ENCODE assay signal across 12 cellular contexts in genomic region chr6:28282923-28283322, GRCh38. TPM values are rescaled to one million over a fixed set of nuclear protein-coding genes. Genes with fewer than 3 reads are reported as not detected.
DNase-seq lines count a peak whose midpoint lies in the region; ATAC-seq, FAIRE-seq and TF ChIP-seq lines count a peak whose summit lies in the region.
"Had no signal": no experiment of that assay in that cellular context is flagged by ENCODE, and none has a peak within 500 bp of the region (broad histone marks: within the 10 kb centered on the region; RNA-seq: fewer than 3 reads in every experiment).

No MANE protein-coding gene starts in this region.

- H2BK15ac ChIP-seq in IMR-90 (ENCODE audit: low read depth, low read length), result no peak overlapping the region
- H2BK15ac ChIP-seq in H1 (ENCODE audit: low read length), result no peak overlapping the region

- H3K36me3 ChIP-seq in ACC112 (ENCODE audit: insufficient read depth, low read length) (peaks cover 40% of the 10 kb centered on the region), IMR-90 (ENCODE audit: control insufficient read depth, insufficient read depth, low read length) (peaks cover 15% of the 10 kb centered on the region), H1 (ENCODE audit: control insufficient read depth in 2 of 4, insufficient read depth in 4 of 4, low read length in 3 of 4) (peaks cover 2 to 29% (median 12%) of the 10 kb centered on the region in 4 experiments; a peak in 6 of 8 replicates)

- no peak overlapping the region for H2BK20ac ChIP-seq in IMR-90 (ENCODE audit: low read depth, low read length)
- H2BK20ac ChIP-seq in H1 (ENCODE audit: low read length), result no peak overlapping the region

- H3K4me2 ChIP-seq in IMR-90 (ENCODE audit: low read depth, low read length), result no peak overlapping the region; the same call in 1 of the 2 replicates
- H3K4me2 ChIP-seq in H1 (ENCODE audit: insufficient read depth in 1 of 2, low read depth in 2 of 2, low read length in 2 of 2), result peak overlapping the region; percentile 72 to 79; a peak in 3 of 4 replicates

- H3K56ac ChIP-seq in IMR-90 (ENCODE audit: extremely low read depth, insufficient read depth, low read length), result no peak overlapping the region
- no peak overlapping the region for H3K56ac ChIP-seq in H1 (replicated peaks; ENCODE audit: insufficient read length, low read depth, low read length)

- no peak overlapping the region for H2AK5ac ChIP-seq in IMR-90 (ENCODE audit: low read depth, low read length)
- H2AK5ac ChIP-seq in H1 (ENCODE audit: low read depth, low read length), result no peak overlapping the region

- intact Hi-C loops in IMR-90 (cut with micrococcal nuclease), result no loop called here

- H2BK5ac ChIP-seq in IMR-90 (ENCODE audit: low read depth, low read length, poor library complexity, severe bottlenecking), result no peak overlapping the region
- H2BK5ac ChIP-seq in H1 (ENCODE audit: low read depth, low read length), result no peak overlapping the region

- H3K9me1 ChIP-seq in IMR-90 (ENCODE audit: insufficient read depth, low read length), result no peaks in the 10 kb centered on the region; the same call in 1 of the 2 replicates

- H3K9ac ChIP-seq in IMR-90 (ENCODE audit: low read depth, low read length) (no peak overlapping the region), H1 (replicated peaks in 1 of 4; ENCODE audit: extremely low read depth in 1 of 4, low read depth in 3 of 4, low read length in 3 of 4) (no peak overlapping the region)

- no peak for TF ChIP-seq CTCF in IMR-90 (conservative IDR thresholded peaks at IDR 0.05; ENCODE audit: low read depth, low read length)
- TF ChIP-seq CTCF in H1 (IDR thresholded peaks at IDR 0.05; ENCODE audit: control extremely low read depth in 1 of 3, insufficient read depth in 1 of 3, low read depth in 1 of 3, low read length in 3 of 3), result no peak

- no peak overlapping the region for H4K8ac ChIP-seq in IMR-90 (ENCODE audit: low read depth in 2 of 2, low read length in 2 of 2)
- no peak overlapping the region for H4K8ac ChIP-seq in H1 (ENCODE audit: extremely low read depth, insufficient read depth, low read length)

- H2BK12ac ChIP-seq in H1 (ENCODE audit: low read depth, low read length), result no peak overlapping the region

- FAIRE-seq in H1 (lab: Jason Lieb, UNC), result no peak

- no peak for TF ChIP-seq POLR2A in IMR-90 (IDR thresholded peaks at IDR 0.05; ENCODE audit: low read depth, low read length)
- TF ChIP-seq POLR2A in H1 (IDR thresholded peaks at IDR 0.05; ENCODE audit: control extremely low read depth in 1 of 2, low read depth in 2 of 2, low read length in 2 of 2), result no peak

- H3K4me1 ChIP-seq in ACC112 (ENCODE audit: control insufficient read depth, insufficient read depth, low read length, unreplicated experiment) (peaks cover 6% of the 10 kb centered on the region), IMR-90 (ENCODE audit: control insufficient read depth, insufficient read depth, low read length) (peaks cover 3% of the 10 kb centered on the region; the same call in 1 of the 2 replicates), H1 (replicated peaks in 1 of 4; ENCODE audit: control insufficient read depth in 3 of 4, insufficient read depth in 4 of 4, low read length in 3 of 4) (peaks cover 0 to 2% (median 0%) of the 10 kb centered on the region in 4 experiments; a peak in 2 of 7 replicates)

- H4K20me1 ChIP-seq in IMR-90 (ENCODE audit: insufficient read depth, low read length), result no peaks in the 10 kb centered on the region
- no peaks in the 10 kb centered on the region for H4K20me1 ChIP-seq in H1 (replicated peaks in 1 of 2; ENCODE audit: control insufficient read depth in 1 of 2, insufficient read depth in 2 of 2, low read length in 2 of 2)

- H2AFZ ChIP-seq in ACC112 (ENCODE audit: low read length, unreplicated experiment), result no peak overlapping the region
- H2AFZ ChIP-seq in IMR-90 (replicated peaks; ENCODE audit: low read length, poor library complexity), result no peak overlapping the region
- H2AFZ ChIP-seq in H1 (ENCODE audit: low read length), result no peak overlapping the region

- no peak overlapping the region for H4K5ac ChIP-seq in IMR-90 (ENCODE audit: low read depth, low read length)
- no peak overlapping the region for H4K5ac ChIP-seq in H1 (ENCODE audit: insufficient read length, low read depth, low read length)

- H3K27ac ChIP-seq in ACC112 (ENCODE audit: low read depth, low read length) (no peak overlapping the region), IMR-90 (ENCODE audit: insufficient read depth, low read length) (no peak overlapping the region), H1 (ENCODE audit: low read depth, low read length) (no peak overlapping the region)
- H3K27ac ChIP-seq: thyroid gland had no signal

- peak overlapping the region; percentile 33 for H2AK9ac ChIP-seq in IMR-90 (replicated peaks; ENCODE audit: low read depth, low read length, poor library complexity)

- no peak for TF ChIP-seq EP300 in H1 (IDR thresholded peaks at IDR 0.05; ENCODE audit: borderline replicate concordance in 1 of 2, low read depth in 2 of 2, low read length in 2 of 2)

- no peaks in the 10 kb centered on the region for H3K23me2 ChIP-seq in H1 (ENCODE audit: low read depth, low read length)

- BruUV-seq in IMR-90 (replicated peaks; lab: Mats Ljungman, UMichigan), result no TSS peak

- CTCF ChIA-PET in IMR-90 (lab: Yijun Ruan, JAX), result interaction anchor here (0.9 kb wide), 1 partner anchor 73 kb away, joined by 4 read pairs; no protein-coding TSS in a partner anchor
- CTCF ChIA-PET in H1 (lab: Charles Lee; ENCODE audit: partially characterized antibody), result interaction anchor here (0.6 to 2.0 kb wide), 4 partner anchors 30 to 74 kb away, joined by 3 to 6 read pairs (median 4); partner anchors contain the start of gene ZSCAN31

- H3K79me1 ChIP-seq in IMR-90 (ENCODE audit: low read depth in 1 of 2, low read length in 2 of 2), result peaks cover 15 to 25% of the 10 kb centered on the region in 2 experiments
- H3K79me1 ChIP-seq in H1 (ENCODE audit: low read depth, low read length), result 0 out of 2 replicates have a peak, but pooled peaks cover 3% of the 10 kb centered on the region

- dilution Hi-C loops in IMR-90 (cut with HindIII; ENCODE audit: low sequenced_read_pairs, unreplicated experiment), result no loop called here

- 0 out of 2 replicates have a peak overlapping the region, but pooled peaks have one; percentile 3 for H3K23ac ChIP-seq in IMR-90 (ENCODE audit: low read depth, low read length)
- H3K23ac ChIP-seq in H1 (ENCODE audit: insufficient read length), result no peak overlapping the region

- H3K9me3 ChIP-seq in IMR-90 (ENCODE audit: control insufficient read depth, insufficient read depth, low read length), result peaks cover 3% of the 10 kb centered on the region
- no peaks in the 10 kb centered on the region for H3K9me3 ChIP-seq in H1 (ENCODE audit: insufficient read depth in 2 of 2, low read depth in 1 of 2, low read length in 1 of 2)
- H3K9me3 ChIP-seq: sigmoid colon, thyroid gland had no signal

- H3K27me3 ChIP-seq in ACC112 (ENCODE audit: insufficient read depth, low read length), result no peaks in the 10 kb centered on the region
- H3K27me3 ChIP-seq in IMR-90 (ENCODE audit: control insufficient read depth, insufficient read depth, low read length), result no peaks in the 10 kb centered on the region
- H3K27me3 ChIP-seq in H1 (replicated peaks in 1 of 4; ENCODE audit: control insufficient read depth in 3 of 4, extremely low read depth in 1 of 4, insufficient read depth in 3 of 4, low read length in 3 of 4), result no peaks in the 10 kb centered on the region
- H3K27me3 ChIP-seq: sigmoid colon, thyroid gland had no signal

- no peak for ATAC-seq in IMR-90 (ENCODE audit: low read depth)
- no peak for ATAC-seq in HG03469 (IDR thresholded peaks at IDR 0.05; ENCODE audit: unreplicated experiment)
- ATAC-seq in GM19023 (IDR thresholded peaks at IDR 0.05; ENCODE audit: unreplicated experiment), result no peak
- ATAC-seq: activated CD8-positive, alpha-beta memory T cell treated with anti-CD3 and anti-CD28 coated beads, Interleukin-2, amount 10 ng/mL, durations not matched to agents 7 days and 5 days had no signal

- no peak overlapping the region for H3K4ac ChIP-seq in IMR-90 (ENCODE audit: low read depth, low read length)
- H3K4ac ChIP-seq in H1 (replicated peaks; ENCODE audit: insufficient read length, low read depth, low read length), result no peak overlapping the region

- H4K91ac ChIP-seq in IMR-90 (ENCODE audit: insufficient read depth, low read depth, low read length) (no peak overlapping the region), H1 (replicated peaks; ENCODE audit: insufficient read length, low read length) (no peak overlapping the region)

- POLR2A ChIA-PET in IMR-90 (lab: Charles Lee; ENCODE audit: unreplicated experiment) (no interaction called here), H1 (lab: Charles Lee; ENCODE audit: partially characterized antibody) (interaction anchor here (0.7 to 2.1 kb wide), 6 partner anchors 16 to 73 kb away, joined by 3 to 13 read pairs (median 5); partner anchors contain the start of genes ZSCAN26 and ZSCAN31)

- no peak for TF ChIP-seq RAD21 in IMR-90 (IDR thresholded peaks at IDR 0.05; ENCODE audit: low read length)
- TF ChIP-seq RAD21 in H1 (IDR thresholded peaks at IDR 0.05 in 1 of 2, conservative IDR thresholded peaks at IDR 0.05 in 1 of 2; ENCODE audit: low read depth in 2 of 2, low read length in 2 of 2), result no peak

- WGBS in IMR-90 (ENCODE audit: extremely low coverage in 2 of 2, insufficient read length in 1 of 2), 2 experiments, result no CpG with 5 or more reads among the region's 2 CpGs
- 91% methylated on average over 2 of the region's 2 CpGs; no CpG with 5 or more reads in 1 of the 2 experiments for whole genome bisulfite sequencing in H1 (ENCODE audit: extremely low coverage in 1 of 2, insufficient coverage in 1 of 2, insufficient read length in 1 of 2, insufficient replicate concordance in 2 of 2, low coverage in 1 of 2, low lambda C conversion rate in 2 of 2, missing lambda C conversion rate in 1 of 2), 2 experiments

- in situ Hi-C loops in IMR-90 (cut with MboI; ENCODE audit: low sequenced_read_pairs), result no loop called here

- H2BK120ac ChIP-seq in IMR-90 (ENCODE audit: low read depth, low read length) (no peak overlapping the region), H1 (replicated peaks; ENCODE audit: low read depth, low read length) (no peak overlapping the region)

- H3K79me2 ChIP-seq in ACC112 (ENCODE audit: control insufficient read depth, insufficient read depth, low read length, unreplicated experiment) (peaks cover 14% of the 10 kb centered on the region), H1 (ENCODE audit: control insufficient read depth in 1 of 2, insufficient read depth in 2 of 2, low read length in 2 of 2) (peaks cover 0 to 19% of the 10 kb centered on the region in 2 experiments; a peak in 2 of 4 replicates)

- H3K14ac ChIP-seq in IMR-90 (replicated peaks; ENCODE audit: low read depth, low read length) (no peak overlapping the region), H1 (ENCODE audit: insufficient read length) (no peak overlapping the region)

- H3K4me3 ChIP-seq in ACC112 (ENCODE audit: low read depth, low read length) (peak overlapping the region; percentile 89), IMR-90 (ENCODE audit: insufficient read depth, low read depth, low read length) (no peak overlapping the region), H1 (ENCODE audit: extremely low read depth in 1 of 4, insufficient read depth in 2 of 4, low read depth in 3 of 4, low read length in 4 of 4) (peak overlapping the region in 2 of 4 experiments; percentile 61 to 81; a peak in 3 of 8 replicates)
- H3K4me3 ChIP-seq: thyroid gland had no signal

- H3K18ac ChIP-seq in IMR-90 (ENCODE audit: low read depth, low read length) (no peak overlapping the region), H1 (ENCODE audit: extremely low read depth, low read length) (no peak overlapping the region)

- DNase-seq in IMR-90 (no peak), H1 (ENCODE audit: low read depth in 1 of 2, low spot score in 2 of 2) (no peak), activated T-cell treated with anti-CD3 and anti-CD28 coated beads for 4 hours (no peak)
- DNase-seq: activated CD8-positive, alpha-beta memory T cell treated with anti-CD3 and anti-CD28 coated beads, Interleukin-2, amount 10 ng/mL, durations not matched to agents 7 days and 5 days; NCI-H187 treated with DMSO at 0.1 percent for 48 hours; sigmoid colon; T1000; thyroid gland had no signal

RNA-seq across cellular contexts. Expression of gene PGBD1, which starts 1.6 kb away (rescaled TPM):
- total RNA-seq in IMR-90 (2012; rRNA removed), result 6.3 and 6.9 TPM in 2 replicates
- polyA plus RNA-seq in IMR-90 (2012; rRNA removed), result 3.3 and 3.9 TPM in 2 replicates
- polyA plus RNA-seq in IMR-90 (2012; cell fraction: cytosol; rRNA removed), result 1.1 and 1.5 TPM in 2 replicates
- polyA plus RNA-seq in IMR-90 (2012; cell fraction: nucleus; rRNA removed; ENCODE audit: low replicate concordance), result 2.2 and 4.3 TPM in 2 replicates
- total RNA-seq in H1 (2021; fragmentation: NEBNext Ultra II Directional; extraction: Animal tissue kit (Norgen Biotek cat#: 25700)), result 7.6 and 9.2 TPM in 2 replicates
- 2.3 and 2.5 TPM in 2 replicates for polyA plus RNA-seq in H1 (2011; rRNA removed)
- 4.5 TPM for polyA plus RNA-seq in H1 (2011; cell fraction: cytosol; rRNA removed)
- 3.4 TPM for polyA plus RNA-seq in H1 (2011; cell fraction: nucleus; rRNA removed)
- polyA plus RNA-seq in H1 (2012, experiment 1 of 2), result 5.3 to 6.9 TPM (median 5.6 TPM) in 4 replicates
- polyA plus RNA-seq in H1 (2012, experiment 2 of 2), result 0.71 TPM
- polyA plus RNA-seq in H1 (2013, experiment 1 of 2), result 4.5 TPM
- polyA plus RNA-seq in H1 (2013, experiment 2 of 2), result 4.8 TPM
- 6.1 and 6.7 TPM in 2 replicates for polyA minus RNA-seq in H1 (2011; rRNA and poly(A)+ RNA removed)
- 3.2 TPM for polyA minus RNA-seq in H1 (2011; cell fraction: cytosol; rRNA and poly(A)+ RNA removed)
- 5.4 TPM for polyA minus RNA-seq in H1 (2011; cell fraction: nucleus; rRNA and poly(A)+ RNA removed)

RNA-seq across cellular contexts. Expression of gene ZSCAN26, which starts 16.0 kb away (rescaled TPM):
- total RNA-seq in IMR-90 (2012; rRNA removed), result 22.8 and 42.1 TPM in 2 replicates
- polyA plus RNA-seq in IMR-90 (2012; rRNA removed) (12.8 and 13.1 TPM in 2 replicates), H1 (2011; rRNA removed) (3.8 and 7.0 TPM in 2 replicates)
- 2.2 and 4.8 TPM in 2 replicates for polyA plus RNA-seq in IMR-90 (2012; cell fraction: cytosol; rRNA removed)
- polyA plus RNA-seq in IMR-90 (2012; cell fraction: nucleus; rRNA removed; ENCODE audit: low replicate concordance), result 11.2 and 46.2 TPM in 2 replicates
- 8.2 and 8.5 TPM in 2 replicates for total RNA-seq in H1 (2021; fragmentation: NEBNext Ultra II Directional; extraction: Animal tissue kit (Norgen Biotek cat#: 25700))
- 8.2 TPM for polyA plus RNA-seq in H1 (2011; cell fraction: cytosol; rRNA removed)
- 8.1 TPM for polyA plus RNA-seq in H1 (2011; cell fraction: nucleus; rRNA removed)
- polyA plus RNA-seq in H1 (2012, experiment 1 of 2), result 7.1 to 10.1 TPM (median 7.8 TPM) in 4 replicates
- polyA plus RNA-seq in H1 (2012, experiment 2 of 2), result 0.35 TPM
- polyA plus RNA-seq in H1 (2013, experiment 1 of 2), result 7.5 TPM
- 7.6 TPM for polyA plus RNA-seq in H1 (2013, experiment 2 of 2)
- 16.0 and 23.6 TPM in 2 replicates for polyA minus RNA-seq in H1 (2011; rRNA and poly(A)+ RNA removed)
- polyA minus RNA-seq in H1 (2011; cell fraction: cytosol; rRNA and poly(A)+ RNA removed), result 4.8 TPM
- 7.5 TPM for polyA minus RNA-seq in H1 (2011; cell fraction: nucleus; rRNA and poly(A)+ RNA removed)

RNA-seq across cellular contexts. Expression of gene NKAPL, which starts 23.8 kb away (rescaled TPM):
- 0.54 and 0.83 TPM in 2 replicates for total RNA-seq in IMR-90 (2012; rRNA removed)
- 0.49 and 0.51 TPM in 2 replicates for polyA plus RNA-seq in IMR-90 (2012; rRNA removed)
- 0.27 and 0.32 TPM in 2 replicates for polyA plus RNA-seq in IMR-90 (2012; cell fraction: cytosol; rRNA removed)
- polyA plus RNA-seq in IMR-90 (2012; cell fraction: nucleus; rRNA removed; ENCODE audit: low replicate concordance), result 0.12 and 0.21 TPM in 2 replicates
- total RNA-seq in H1 (2021; fragmentation: NEBNext Ultra II Directional; extraction: Animal tissue kit (Norgen Biotek cat#: 25700)), result not detected in 2 replicates
- 0.05 and 0.08 TPM in 2 replicates for polyA plus RNA-seq in H1 (2011; rRNA removed)
- 0.08 TPM for polyA plus RNA-seq in H1 (2011; cell fraction: cytosol; rRNA removed)
- 0.06 TPM for polyA plus RNA-seq in H1 (2011; cell fraction: nucleus; rRNA removed)
- polyA plus RNA-seq in H1 (2012, experiment 1 of 2), result 0.13 to 0.35 TPM in 2 of 4 replicates, not detected in the others
- not detected for polyA plus RNA-seq in H1 (2012, experiment 2 of 2)
- polyA plus RNA-seq in H1 (2013, experiment 1 of 2), result 0.04 TPM
- 0.09 TPM for polyA plus RNA-seq in H1 (2013, experiment 2 of 2)
- 0.22 TPM in 1 of 2 replicates, not detected in the other for polyA minus RNA-seq in H1 (2011; rRNA and poly(A)+ RNA removed)
- not detected for polyA minus RNA-seq in H1 (2011; cell fraction: cytosol; rRNA and poly(A)+ RNA removed)
- not detected for polyA minus RNA-seq in H1 (2011; cell fraction: nucleus; rRNA and poly(A)+ RNA removed)
- total RNA-seq: HT-29 had no signal

RNA-seq across cellular contexts. Expression of gene ZKSCAN4, which starts 30.9 kb away (rescaled TPM):
- total RNA-seq in IMR-90 (2012; rRNA removed), result 4.7 and 5.7 TPM in 2 replicates
- polyA plus RNA-seq in IMR-90 (2012; rRNA removed) (2.0 and 2.4 TPM in 2 replicates), H1 (2011; rRNA removed) (1.4 and 2.2 TPM in 2 replicates)
- 0.77 and 0.90 TPM in 2 replicates for polyA plus RNA-seq in IMR-90 (2012; cell fraction: cytosol; rRNA removed)
- polyA plus RNA-seq in IMR-90 (2012; cell fraction: nucleus; rRNA removed; ENCODE audit: low replicate concordance), result 1.3 and 3.4 TPM in 2 replicates
- total RNA-seq in H1 (2021; fragmentation: NEBNext Ultra II Directional; extraction: Animal tissue kit (Norgen Biotek cat#: 25700)), result 6.6 TPM in 2 replicates
- polyA plus RNA-seq in H1 (2011; cell fraction: cytosol; rRNA removed), result 3.5 TPM
- polyA plus RNA-seq in H1 (2011; cell fraction: nucleus; rRNA removed), result 2.0 TPM
- polyA plus RNA-seq in H1 (2012, experiment 1 of 2), result 4.5 to 5.3 TPM (median 5.1 TPM) in 4 replicates
- polyA plus RNA-seq in H1 (2012, experiment 2 of 2), result 2.3 TPM
- 3.6 TPM for polyA plus RNA-seq in H1 (2013, experiment 1 of 2)
- polyA plus RNA-seq in H1 (2013, experiment 2 of 2), result 3.6 TPM
- polyA minus RNA-seq in H1 (2011; rRNA and poly(A)+ RNA removed), result 4.6 and 6.2 TPM in 2 replicates
- polyA minus RNA-seq in H1 (2011; cell fraction: cytosol; rRNA and poly(A)+ RNA removed), result 3.7 TPM
- 2.9 TPM for polyA minus RNA-seq in H1 (2011; cell fraction: nucleus; rRNA and poly(A)+ RNA removed)

RNA-seq across cellular contexts. Expression of gene ZSCAN31, which starts 53.0 kb away (rescaled TPM):
- 4.2 and 4.7 TPM in 2 replicates for total RNA-seq in IMR-90 (2012; rRNA removed)
- polyA plus RNA-seq in IMR-90 (2012; rRNA removed), result 1.2 and 1.4 TPM in 2 replicates
- polyA plus RNA-seq in IMR-90 (2012; cell fraction: cytosol; rRNA removed), result 0.43 and 0.44 TPM in 2 replicates
- polyA plus RNA-seq in IMR-90 (2012; cell fraction: nucleus; rRNA removed; ENCODE audit: low replicate concordance), result 0.54 and 1.6 TPM in 2 replicates
- total RNA-seq in H1 (2021; fragmentation: NEBNext Ultra II Directional; extraction: Animal tissue kit (Norgen Biotek cat#: 25700)), result 7.0 and 8.8 TPM in 2 replicates
- polyA plus RNA-seq in H1 (2011; rRNA removed), result 1.2 and 1.9 TPM in 2 replicates
- 3.6 TPM for polyA plus RNA-seq in H1 (2011; cell fraction: cytosol; rRNA removed)
- polyA plus RNA-seq in H1 (2011; cell fraction: nucleus; rRNA removed), result 3.8 TPM
- polyA plus RNA-seq in H1 (2012, experiment 1 of 2), result 4.4 to 8.0 TPM (median 6.2 TPM) in 4 replicates
- polyA plus RNA-seq in H1 (2012, experiment 2 of 2), result 0.67 TPM
- polyA plus RNA-seq in H1 (2013, experiment 1 of 2), result 4.4 TPM
- polyA plus RNA-seq in H1 (2013, experiment 2 of 2), result 3.3 TPM
- polyA minus RNA-seq in H1 (2011; rRNA and poly(A)+ RNA removed), result 13.2 and 13.8 TPM in 2 replicates
- polyA minus RNA-seq in H1 (2011; cell fraction: cytosol; rRNA and poly(A)+ RNA removed), result 3.4 TPM
- polyA minus RNA-seq in H1 (2011; cell fraction: nucleus; rRNA and poly(A)+ RNA removed), result 6.1 TPM
